ENCODE assay signal across 22 cellular contexts in genomic region chr21:43605320-43606244, GRCh38. TPM values are rescaled to one million over a fixed set of nuclear protein-coding genes. Genes with fewer than 3 reads are reported as not detected.
"Had no signal": no experiment of that assay in that cellular context is flagged by ENCODE, and none has a peak within 500 bp of the region (broad histone marks: within the 10 kb centered on the region; RNA-seq: fewer than 3 reads in every experiment).

No MANE protein-coding gene starts in this region.

- H3K27ac ChIP-seq: ascending aorta, brain microvascular endothelial cell, foreskin keratinocyte, left ventricle myocardium inferior, neutrophil, ovary, VCaP had no signal

- ATAC-seq: activated T-cell treated with anti-CD3 and anti-CD28 coated beads, Interleukin-2, amount 50 U/mL, for 72 hours; foreskin keratinocyte; sciatic nerve; stimulated activated naive B cell treated with anti-CD40 and anti-IgM and Interleukin-4, amounts not matched to agents 10 μg/mL and 1 μg/mL and 100 μg/mL, for 72 hours had no signal

- H3K4me1 ChIP-seq: ascending aorta had no signal

- DNase-seq: activated CD4-positive, alpha-beta T cell treated with anti-CD3 and anti-CD28 coated beads for 4 hours; activated CD4-positive, alpha-beta T cell treated with anti-CD3 and anti-CD28 coated beads, Interleukin-2, amount 50 U/mL, for 4 hours; activated naive CD4-positive, alpha-beta T cell treated with anti-CD3 and anti-CD28 coated beads for 36 hours; activated naive CD8-positive, alpha-beta T cell treated with anti-CD3 and anti-CD28 coated beads, Interleukin-2, amount 10 ng/mL, durations not matched to agents 7 days and 5 days; activated T-cell treated with anti-CD3 and anti-CD28 coated beads for 4 hours; activated T-cell treated with anti-CD3 and anti-CD28 coated beads, Interleukin-2, amount 50 U/mL, for 72 hours; brain microvascular endothelial cell; foreskin keratinocyte; heart right ventricle; left ventricle myocardium inferior; ovary; stimulated activated CD4-positive, alpha-beta T cell treated with anti-CD3 and anti-CD28 coated beads, Interleukin-2, amount 100 ng/mL, for 24 hours; stimulated activated naive B cell treated with anti-CD40 and anti-IgM and Interleukin-4, amounts not matched to agents 10 μg/mL and 1 μg/mL and 100 μg/mL, for 72 hours; T-helper 9 cell had no signal

- H3K27me3 ChIP-seq: ascending aorta, brain microvascular endothelial cell, foreskin keratinocyte, heart right ventricle, neutrophil, ovary, tibial nerve had no signal

- H3K36me3 ChIP-seq: ascending aorta, brain microvascular endothelial cell, heart right ventricle, left ventricle myocardium inferior, neutrophil, ovary, tibial nerve had no signal

- H3K4me3 ChIP-seq: ascending aorta, heart right ventricle, left ventricle myocardium inferior, lung, ovary, smooth muscle cell, tibial nerve had no signal

- H3K4me2 ChIP-seq: smooth muscle cell had no signal

- H3K9me3 ChIP-seq: ascending aorta, heart right ventricle, neutrophil, ovary, tibial nerve had no signal

RNA-seq across cellular contexts. Expression of gene HSF2BP, which starts 53.7 kb away (rescaled TPM):
- total RNA-seq: cardiac septum had no signal
